Comparison of ENCODE assay signal across 8 cellular contexts in the genomic region with DNA sequence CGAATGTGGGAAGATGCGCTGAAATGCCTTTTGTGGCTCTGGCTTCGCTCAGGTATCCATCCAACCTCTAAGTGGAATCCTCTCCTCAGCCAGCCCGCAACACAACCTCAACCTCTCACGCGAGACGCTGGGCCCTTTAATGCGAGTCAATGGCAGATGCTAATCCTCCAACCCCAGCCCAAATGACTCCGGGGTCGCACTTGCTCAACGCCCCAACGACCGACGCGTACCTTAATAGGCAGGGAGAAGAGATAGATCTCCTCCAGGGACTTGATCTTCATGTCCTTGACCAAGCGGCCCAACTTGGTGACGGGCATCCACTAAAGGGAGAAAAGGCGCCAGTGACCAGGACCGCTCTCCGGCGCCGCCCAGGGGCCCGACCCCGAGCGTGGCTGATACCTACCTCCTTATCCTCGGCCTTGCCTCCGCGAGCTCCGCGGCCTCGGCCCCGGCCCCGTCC.
A peak's percentile ranks its signal among the peaks of the same experiment; 100 is the strongest.
DNase-seq lines count a peak whose midpoint lies in the region; ATAC-seq and TF ChIP-seq lines count a peak whose summit lies in the region.

No MANE protein-coding gene starts in this region.

- H3K27ac ChIP-seq in ACC112 (ENCODE audit: low read depth, low read length), result peak overlapping the region; percentile 88
- H3K27ac ChIP-seq in iPS-20b (ENCODE audit: low read length), result peak overlapping the region; percentile 66

- H3K9me2 ChIP-seq in Loucy (replicated peaks; ENCODE audit: low read depth, low read length), result no peaks in the 10 kb centered on the region

- H3K9ac ChIP-seq in Loucy (ENCODE audit: low read depth, low read length, poor library complexity, severe bottlenecking) (peak overlapping the region; percentile 93), iPS-20b (ENCODE audit: low read depth, low read length) (peak overlapping the region; percentile 99)

- H3F3A ChIP-seq in Loucy (ENCODE audit: low read depth), result peaks cover 9% of the 10 kb centered on the region; the same call in 1 of the 2 replicates

- peak; percentile 35 for DNase-seq in amniotic epithelial cell (ENCODE audit: low read depth)
- peak; percentile 65 for DNase-seq in stimulated activated CD8-positive, alpha-beta memory T cell treated with anti-CD3 and anti-CD28 coated beads, Interleukin-4, amount 100 ng/mL, for 48 hours
- no peak for DNase-seq in foreskin melanocyte

- ATAC-seq in GM19023 (IDR thresholded peaks at IDR 0.05; ENCODE audit: unreplicated experiment) (peak; percentile 9), GM19351 (IDR thresholded peaks at IDR 0.05; ENCODE audit: unreplicated experiment) (no peak)

- H3K4me1 ChIP-seq in ACC112 (ENCODE audit: control insufficient read depth, insufficient read depth, low read length, unreplicated experiment), result peaks cover 26% of the 10 kb centered on the region
- H3K4me1 ChIP-seq in Loucy (ENCODE audit: insufficient read depth, low read length, poor library complexity, severe bottlenecking), result peaks cover 6% of the 10 kb centered on the region
- H3K4me1 ChIP-seq in iPS-20b (ENCODE audit: insufficient read depth, low read length), result peaks cover 6% of the 10 kb centered on the region; the same call in 1 of the 2 replicates

- H3K36me3 ChIP-seq in ACC112 (ENCODE audit: insufficient read depth, low read length), result peaks cover 18% of the 10 kb centered on the region; the same call in 1 of the 2 replicates
- peaks cover 16% of the 10 kb centered on the region; the same call in 1 of the 2 replicates for H3K36me3 ChIP-seq in Loucy (ENCODE audit: insufficient read depth, low read length)
- peaks cover 33% of the 10 kb centered on the region for H3K36me3 ChIP-seq in iPS-20b (ENCODE audit: insufficient read depth, low read depth, low read length)

- H3K9me3 ChIP-seq in Loucy (ENCODE audit: insufficient read depth, low read depth, low read length) (no peaks in the 10 kb centered on the region), iPS-20b (ENCODE audit: insufficient read depth, low read depth, low read length) (no peaks in the 10 kb centered on the region)

- H4K20me1 ChIP-seq in Loucy (ENCODE audit: insufficient read depth, low read length, poor library complexity, severe bottlenecking), result peaks cover 28% of the 10 kb centered on the region

- H3K27me3 ChIP-seq in ACC112 (ENCODE audit: insufficient read depth, low read length) (no peaks in the 10 kb centered on the region), Loucy (ENCODE audit: insufficient read depth, low read length, poor library complexity, severe bottlenecking) (peaks cover 9% of the 10 kb centered on the region), iPS-20b (ENCODE audit: insufficient read depth, low read length) (no peaks in the 10 kb centered on the region; the same call in 1 of the 2 replicates)

- H3K79me2 ChIP-seq in ACC112 (ENCODE audit: control insufficient read depth, insufficient read depth, low read length, unreplicated experiment) (peaks cover 62% of the 10 kb centered on the region), Loucy (ENCODE audit: insufficient read depth, low read length) (peaks cover 54% of the 10 kb centered on the region)

- peak; percentile 30; the same call in 1 of the 2 replicates for TF ChIP-seq CTCF in Loucy (conservative IDR thresholded peaks at IDR 0.05; ENCODE audit: low read length)

- peak overlapping the region; percentile 76 for H3K4me2 ChIP-seq in Loucy (ENCODE audit: low read depth, low read length, poor library complexity, severe bottlenecking)

- H2AFZ ChIP-seq in ACC112 (ENCODE audit: low read length, unreplicated experiment) (no peak overlapping the region), Loucy (ENCODE audit: low read length) (no peak overlapping the region)

- peak overlapping the region; percentile 85 for H3K4me3 ChIP-seq in ACC112 (ENCODE audit: low read depth, low read length)
- H3K4me3 ChIP-seq in Loucy (ENCODE audit: low read length, poor library complexity, severe bottlenecking), result peak overlapping the region; percentile 85
- H3K4me3 ChIP-seq in iPS-20b (ENCODE audit: low read length), result peak overlapping the region; percentile 92
